ENCODE assay signal across 8 cellular contexts in the genomic region with DNA sequence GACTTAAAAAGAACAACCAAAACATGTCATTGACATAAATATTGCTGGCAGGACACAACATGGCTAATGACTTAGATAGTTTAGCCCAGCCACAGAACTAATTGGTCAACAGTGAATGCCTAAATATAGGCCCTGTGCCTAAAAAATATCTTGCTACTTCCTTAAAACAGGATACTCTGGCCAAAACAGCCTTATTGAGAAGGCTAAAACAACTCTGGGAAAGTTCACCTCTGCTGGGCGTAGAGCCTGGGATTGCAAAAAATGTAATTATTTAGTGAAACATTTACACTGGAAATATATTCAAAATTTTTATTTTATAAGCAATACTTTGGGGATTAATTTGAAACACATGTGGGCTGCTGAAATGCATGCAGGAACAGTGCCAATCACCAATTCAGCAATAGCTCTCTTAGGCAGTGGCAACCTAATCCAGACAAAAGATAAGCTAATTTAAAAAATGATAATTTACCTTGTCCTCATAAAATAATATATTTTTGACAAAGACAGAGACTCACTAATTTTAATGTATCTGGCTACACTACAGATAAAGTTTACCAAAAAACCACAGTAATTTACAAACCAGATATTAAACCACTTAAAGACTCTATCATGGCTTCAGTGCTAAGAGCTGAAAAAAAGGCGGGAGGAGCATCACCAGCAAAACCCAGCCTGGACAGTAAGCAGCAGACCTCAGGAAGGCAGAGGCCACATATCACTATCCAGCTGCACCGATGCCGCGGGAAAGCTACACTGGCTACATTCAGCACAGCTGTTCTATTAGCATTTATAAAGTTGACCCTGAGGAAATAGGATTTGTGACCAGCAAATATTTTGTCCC. TPM values are rescaled to one million over a fixed set of nuclear protein-coding genes. Genes with fewer than 3 reads are reported as not detected.
A peak's percentile ranks its signal among the peaks of the same experiment; 100 is the strongest.
DNase-seq lines count a peak whose midpoint lies in the region; ATAC-seq, FAIRE-seq and TF ChIP-seq lines count a peak whose summit lies in the region.

No MANE protein-coding gene starts in this region.

- TF ChIP-seq POLR2A in upper lobe of left lung (IDR thresholded peaks at IDR 0.05), result no peak

- no peak for TF ChIP-seq EP300 in upper lobe of left lung (IDR thresholded peaks at IDR 0.05)

- peak overlapping the region; percentile 73 to 81 for H3K4me3 Mint-ChIP-seq in activated T-cell treated with anti-CD3 and anti-CD28 coated beads, Interleukin-2, amount 50 U/mL, for 72 hours

- peaks cover 45% of the 10 kb centered on the region for H3K4me1 Mint-ChIP-seq in activated T-cell treated with anti-CD3 and anti-CD28 coated beads, Interleukin-2, amount 50 U/mL, for 72 hours (ENCODE audit: low read depth)

- no peaks in the 10 kb centered on the region for H3K36me3 ChIP-seq in upper lobe of left lung

- no peak for ATAC-seq in activated T-cell treated with anti-CD3 and anti-CD28 coated beads, Interleukin-2, amount 50 U/mL, for 72 hours (replicated peaks in 1 of 2)
- ATAC-seq in upper lobe of left lung (ENCODE audit: low FRiP score in 2 of 2) (peak in 1 of 2 donors; percentile 52), GM21390 (IDR thresholded peaks at IDR 0.05; ENCODE audit: unreplicated experiment) (no peak)

- peaks cover 14 to 25% of the 10 kb centered on the region in 2 donors for H3K36me3 Mint-ChIP-seq in activated T-cell treated with anti-CD3 and anti-CD28 coated beads, Interleukin-2, amount 50 U/mL, for 72 hours (ENCODE audit: insufficient read depth in 2 of 2)

- peaks cover 23 to 36% (median 30%) of the 10 kb centered on the region in 4 donors for H3K4me1 ChIP-seq in upper lobe of left lung

- H3K9me3 ChIP-seq in upper lobe of left lung, result no peaks in the 10 kb centered on the region

- TF ChIP-seq CTCF in upper lobe of left lung (IDR thresholded peaks at IDR 0.05), result no peak

- H3K27me3 ChIP-seq in upper lobe of left lung, result no peaks in the 10 kb centered on the region

- H3K27ac Mint-ChIP-seq in activated T-cell treated with anti-CD3 and anti-CD28 coated beads, Interleukin-2, amount 50 U/mL, for 72 hours, result peak overlapping the region; percentile 89

- DNase-seq in activated T-cell treated with anti-CD3 and anti-CD28 coated beads, Interleukin-2, amount 50 U/mL, for 72 hours, result no peak
- DNase-seq in activated T-cell treated with anti-CD3 and anti-CD28 coated beads for 4 hours (no peak), iPS-NIHi7 (ENCODE audit: extremely low spot score) (peak; percentile 17), upper lobe of left lung (no peak), frontal cortex (ENCODE audit: low spot score in 2 of 2) (no peak)
- DNase-seq in effector CD8-positive, alpha-beta T cell (lab: John Stamatoyannopoulos, UW), result no peak

- no peak for FAIRE-seq in frontal cortex (lab: Jason Lieb, UNC)

- no peaks in the 10 kb centered on the region for H3K27me3 Mint-ChIP-seq in activated T-cell treated with anti-CD3 and anti-CD28 coated beads, Interleukin-2, amount 50 U/mL, for 72 hours (ENCODE audit: low read depth)

- peaks cover 4 to 12% of the 10 kb centered on the region in 2 donors for H3K9me3 Mint-ChIP-seq in activated T-cell treated with anti-CD3 and anti-CD28 coated beads, Interleukin-2, amount 50 U/mL, for 72 hours

- H3K4me3 ChIP-seq in upper lobe of left lung, result no peak overlapping the region

- 45 to 47% methylated on average over 5 of the region's 5 CpGs for WGBS in upper lobe of left lung, 2 donors

- H3K27ac ChIP-seq in angular gyrus (ENCODE audit: low read depth, low read length), result peak overlapping the region; percentile 26
- H3K27ac ChIP-seq in upper lobe of left lung, result peak overlapping the region; percentile 43 to 82 (median 62)

RNA-seq across cellular contexts. Expression of gene TRAK2, which starts 18.5 kb away (rescaled TPM):
- total RNA-seq in activated T-cell treated with anti-CD3 and anti-CD28 coated beads, Interleukin-2, amount 50 U/mL, for 72 hours, result 10 to 100 TPM; 20.8 to 22.1 TPM
- total RNA-seq in upper lobe of left lung (10 to 100 TPM; 23.5 to 58.7 (median 47.0) TPM), frontal cortex (53.8 TPM)

RNA-seq across cellular contexts. Expression of gene STRADB, which starts 18.8 kb away (rescaled TPM):
- 10 to 100 TPM; 26.7 to 30.4 TPM for total RNA-seq in activated T-cell treated with anti-CD3 and anti-CD28 coated beads, Interleukin-2, amount 50 U/mL, for 72 hours
- total RNA-seq in upper lobe of left lung (10 to 100 TPM in 5 of 6 donors, 1 to 10 TPM in 1; 6.8 to 36.2 (median 21.7) TPM), frontal cortex (129 TPM)
